15 cellular contexts compared by ENCODE assay signal in genomic region chr2:54663424-54664030, GRCh38.
"Had no signal": no experiment of that assay in that cellular context is flagged by ENCODE, and none has a peak within 500 bp of the region (broad histone marks: within the 10 kb centered on the region; RNA-seq: fewer than 3 reads in every experiment).

No MANE protein-coding gene starts in this region.

- H3K27ac Mint-ChIP-seq: activated CD4-positive, alpha-beta T cell treated with anti-CD3 and anti-CD28 coated beads, Interleukin-2, amount 10 ng/mL, durations not matched to agents 7 days and 5 days had no signal

- H3K27me3 ChIP-seq: brain microvascular endothelial cell, left lung, tibial nerve, vagina had no signal

- H3K4me3 ChIP-seq: left lung, tibial nerve, vagina had no signal

- H3K9me3 Mint-ChIP-seq: activated CD4-positive, alpha-beta T cell treated with anti-CD3 and anti-CD28 coated beads, Interleukin-2, amount 10 ng/mL, durations not matched to agents 7 days and 5 days; effector memory CD8-positive, alpha-beta T cell had no signal

- ATAC-seq: activated CD4-positive, CD25-positive, alpha-beta regulatory T cell treated with anti-CD3 and anti-CD28 coated beads, Interleukin-2, amount 50 U/mL, for 24 hours; effector memory CD8-positive, alpha-beta T cell; left lung; stimulated activated naive CD8-positive, alpha-beta T cell treated with anti-CD3 and anti-CD28 coated beads, Interleukin-15, Interleukin-2, amounts not matched to agents 100 U/mL and 50 U/mL, for 24 hours had no signal

- DNase-seq: activated CD4-positive, alpha-beta T cell treated with anti-CD3 and anti-CD28 coated beads, Interleukin-2, amount 10 ng/mL, durations not matched to agents 7 days and 5 days; anterior cingulate cortex; brain microvascular endothelial cell; dermis blood vessel endothelial cell; effector memory CD8-positive, alpha-beta T cell; foreskin melanocyte; kidney; left lung; retina; stimulated activated CD4-positive, alpha-beta T cell treated with anti-CD3 and anti-CD28 coated beads, Interleukin-12 subunit alpha, Interleukin-12 subunit beta, amount 100 ng/mL, for 4 hours; stimulated activated CD4-positive, alpha-beta T cell treated with anti-CD3 and anti-CD28 coated beads, Interleukin-1b, Interleukin-23, amount 100 ng/mL, for 48 hours; stimulated activated naive CD8-positive, alpha-beta T cell treated with anti-CD3 and anti-CD28 coated beads, Interleukin-15, Interleukin-2, amounts not matched to agents 100 U/mL and 50 U/mL, for 24 hours had no signal

- H3K4me3 Mint-ChIP-seq: activated CD4-positive, alpha-beta T cell treated with anti-CD3 and anti-CD28 coated beads, Interleukin-2, amount 10 ng/mL, durations not matched to agents 7 days and 5 days; effector memory CD8-positive, alpha-beta T cell had no signal

- H3K9me3 ChIP-seq: left lung, tibial nerve, vagina had no signal

- H3K27ac ChIP-seq: brain microvascular endothelial cell had no signal

- H3K27me3 Mint-ChIP-seq: activated CD4-positive, alpha-beta T cell treated with anti-CD3 and anti-CD28 coated beads, Interleukin-2, amount 10 ng/mL, durations not matched to agents 7 days and 5 days; effector memory CD8-positive, alpha-beta T cell had no signal
